In genomic region chr9:86637515-86637914, GRCh38 we compare ENCODE assay signal across 9 cellular contexts.
A peak's percentile ranks its signal among the peaks of the same experiment; 100 is the strongest.
DNase-seq lines count a peak whose midpoint lies in the region; ATAC-seq, FAIRE-seq and TF ChIP-seq lines count a peak whose summit lies in the region.
"Had no signal": no experiment of that assay in that cellular context is flagged by ENCODE, and none has a peak within 500 bp of the region (broad histone marks: within the 10 kb centered on the region; RNA-seq: fewer than 3 reads in every experiment).

No MANE protein-coding gene starts in this region.

- H3K4me1 ChIP-seq in Panc1 (ENCODE audit: control insufficient read depth, insufficient read depth, low read length): no peaks in the 10 kb centered on the region

- H3K27me3 ChIP-seq in Panc1 (ENCODE audit: control insufficient read depth, insufficient read depth, low read length): no peaks in the 10 kb centered on the region

- ATAC-seq in Panc1 (no peak), sciatic nerve (peak; percentile 76), HG03135 (IDR thresholded peaks at IDR 0.05; ENCODE audit: unreplicated experiment) (no peak), GM18907 (IDR thresholded peaks at IDR 0.05; ENCODE audit: unreplicated experiment) (no peak)

- no peaks in the 10 kb centered on the region for H3K9me3 Mint-ChIP-seq in activated CD4-positive, alpha-beta T cell treated with anti-CD3 and anti-CD28 coated beads, Interleukin-2, amount 10 ng/mL, durations not matched to agents 24 days and 14 days

- H3K4me1 Mint-ChIP-seq in activated CD4-positive, alpha-beta T cell treated with anti-CD3 and anti-CD28 coated beads, Interleukin-2, amount 10 ng/mL, durations not matched to agents 24 days and 14 days: no peaks in the 10 kb centered on the region

- no peak overlapping the region for H3K4me3 Mint-ChIP-seq in activated CD4-positive, alpha-beta T cell treated with anti-CD3 and anti-CD28 coated beads, Interleukin-2, amount 10 ng/mL, durations not matched to agents 24 days and 14 days

- H3K27me3 Mint-ChIP-seq in activated CD4-positive, alpha-beta T cell treated with anti-CD3 and anti-CD28 coated beads, Interleukin-2, amount 10 ng/mL, durations not matched to agents 24 days and 14 days: peaks cover 8% of the 10 kb centered on the region

- H3K36me3 ChIP-seq in Panc1 (ENCODE audit: control insufficient read depth, insufficient read depth, low read length): no peaks in the 10 kb centered on the region

- POLR2A ChIA-PET in Panc1 (lab: Charles Lee): no interaction called here

- DNase-seq in Panc1 (ENCODE audit: low read depth, low spot score) (no peak), globus pallidus (ENCODE audit: low spot score) (peak; percentile 35), sciatic nerve (ENCODE audit: low spot score) (peak; percentile 72), GM12891 (ENCODE audit: insufficient read length, low spot score) (no peak)
- no peak for DNase-seq in activated CD4-positive, alpha-beta T cell treated with anti-CD3 and anti-CD28 coated beads, Interleukin-2, amount 10 ng/mL, durations not matched to agents 24 days and 14 days
- DNase-seq: NCI-H2081 had no signal

- TF ChIP-seq CTCF in GM12872 (IDR thresholded peaks at IDR 0.05; ENCODE audit: insufficient read depth, low read depth, low read length) (peak; percentile 68), Panc1 (IDR thresholded peaks at IDR 0.05) (peak; percentile 51)

- H3K36me3 Mint-ChIP-seq in activated CD4-positive, alpha-beta T cell treated with anti-CD3 and anti-CD28 coated beads, Interleukin-2, amount 10 ng/mL, durations not matched to agents 24 days and 14 days (ENCODE audit: low read depth): no peaks in the 10 kb centered on the region

- in situ Hi-C loops in Panc1 (cut with HindIII; ENCODE audit: low pct_unique_long_range_greater_than_20kb, low sequenced_read_pairs): no loop called here

- intact Hi-C loops in Panc1 (cut with micrococcal nuclease; ENCODE audit: unreplicated experiment) (no loop called here), sciatic nerve (cut with DNase I) (no loop called here)
- intact Hi-C loops in activated CD4-positive, alpha-beta T cell treated with anti-CD3 and anti-CD28 coated beads, Interleukin-2, amount 10 ng/mL, durations not matched to agents 24 days and 14 days (cut with micrococcal nuclease): no loop called here

- H3K27ac ChIP-seq in Panc1 (ENCODE audit: low read length): no peak overlapping the region

- no peak for FAIRE-seq in GM12891 (lab: Jason Lieb, UNC)

- CTCF ChIA-PET in Panc1 (lab: Charles Lee): no interaction called here

- no peak overlapping the region for H3K27ac Mint-ChIP-seq in activated CD4-positive, alpha-beta T cell treated with anti-CD3 and anti-CD28 coated beads, Interleukin-2, amount 10 ng/mL, durations not matched to agents 24 days and 14 days

- no peak overlapping the region for H3K4me3 ChIP-seq in Panc1 (ENCODE audit: low read depth in 2 of 2, low read length in 2 of 2)

- no TSS peak for BruUV-seq in Panc1 (replicated peaks; lab: Mats Ljungman, UMichigan)

- TF ChIP-seq POLR2A in GM12891 (IDR thresholded peaks at IDR 0.05; ENCODE audit: low read depth, low read length): no peak

- no peaks in the 10 kb centered on the region for H3K9me3 ChIP-seq in Panc1 (ENCODE audit: control insufficient read depth, insufficient read depth, low read depth, low read length)

TF ChIP-seq in GM12891, 5 proteins besides CTCF, POLR2A, EP300 and RAD21:
- TF ChIP-seq PAX5 (IDR thresholded peaks at IDR 0.05; ENCODE audit: insufficient read depth, low read length, severe bottlenecking) (no peak), POLR2AphosphoS5 (IDR thresholded peaks at IDR 0.05; ENCODE audit: low read depth, low read length) (no peak), TAF1 (IDR thresholded peaks at IDR 0.05; ENCODE audit: low read depth, low read length) (no peak), POU2F2 (IDR thresholded peaks at IDR 0.05; ENCODE audit: low read depth, low read length) (no peak), SPI1 (IDR thresholded peaks at IDR 0.05; ENCODE audit: low read depth, low read length) (no peak)

Comparison
In these comparisons a context has a peak if more than half of its experiments do, and no peak if none do; other contexts are left out.
1. DNase-seq: peak in globus pallidus (single experiment) and sciatic nerve (single experiment); none in Panc1 (single experiment), GM12891 (single experiment) and activated CD4-positive, alpha-beta T cell treated with anti-CD3 and anti-CD28 coated beads, Interleukin-2, amount 10 ng/mL, durations not matched to agents 24 days and 14 days (single experiment).